ENCODE assay signal across 19 cellular contexts in genomic region chr22:48902001-48902869, GRCh38.
DNase-seq lines count a peak whose midpoint lies in the region; ATAC-seq, FAIRE-seq and TF ChIP-seq lines count a peak whose summit lies in the region.
"Had no signal": no experiment of that assay in that cellular context is flagged by ENCODE, and none has a peak within 500 bp of the region (broad histone marks: within the 10 kb centered on the region; RNA-seq: fewer than 3 reads in every experiment).

No MANE protein-coding gene starts in this region.

- H2AK5ac ChIP-seq in H9 (ENCODE audit: insufficient read length, low read length), result no peak overlapping the region
- H2AK5ac ChIP-seq in H1 (ENCODE audit: low read depth, low read length), result no peak overlapping the region
- peak overlapping the region; percentile 44 for H2AK5ac ChIP-seq in neuronal stem cell (ENCODE audit: low read depth, low read length)

- FAIRE-seq in H1 (lab: Jason Lieb, UNC), result no peak
- FAIRE-seq: GM12892, GM18507 had no signal

- H3K79me1 ChIP-seq in H9 (ENCODE audit: insufficient read depth, low read depth, low read length, poor library complexity, severe bottlenecking), result no peaks in the 10 kb centered on the region
- H3K79me1 ChIP-seq in H1 (ENCODE audit: low read depth, low read length), result no peaks in the 10 kb centered on the region
- no peaks in the 10 kb centered on the region for H3K79me1 ChIP-seq in neuronal stem cell (ENCODE audit: low read depth, low read length)

- H2BK12ac ChIP-seq in H9 (ENCODE audit: insufficient read length, low read depth, low read length), result no peak overlapping the region
- no peak overlapping the region; the same call in 1 of the 2 replicates for H2BK12ac ChIP-seq in H1 (ENCODE audit: low read depth, low read length)
- no peak overlapping the region for H2BK12ac ChIP-seq in neuronal stem cell (ENCODE audit: low read length)

- H2AFZ ChIP-seq in H9 (ENCODE audit: low read length) (no peak overlapping the region), H1 (ENCODE audit: low read length) (no peak overlapping the region), neuronal stem cell (ENCODE audit: low read length) (no peak overlapping the region)

- H4K5ac ChIP-seq in H9 (ENCODE audit: insufficient read length, low read depth, low read length) (no peak overlapping the region), H1 (ENCODE audit: insufficient read length, low read depth, low read length) (no peak overlapping the region)

- no peak for TF ChIP-seq CTCF in H9 (conservative IDR thresholded peaks at IDR 0.05)
- no peak for TF ChIP-seq CTCF in H1 (IDR thresholded peaks at IDR 0.05; ENCODE audit: control extremely low read depth in 1 of 3, insufficient read depth in 1 of 3, low read depth in 1 of 3, low read length in 3 of 3)
- TF ChIP-seq CTCF in upper lobe of right lung (IDR thresholded peaks at IDR 0.05), result no peak

- TF ChIP-seq POLR2A in H1 (IDR thresholded peaks at IDR 0.05; ENCODE audit: control extremely low read depth in 1 of 2, low read depth in 2 of 2, low read length in 2 of 2), result no peak

- H3K23me2 ChIP-seq in H9 (ENCODE audit: insufficient read length, low read depth, low read length, poor library complexity, severe bottlenecking) (peaks cover 5% of the 10 kb centered on the region), H1 (ENCODE audit: low read depth, low read length) (no peaks in the 10 kb centered on the region)

- H3K4me1 ChIP-seq in H9 (ENCODE audit: insufficient read depth, low read length) (no peaks in the 10 kb centered on the region), H1 (replicated peaks in 1 of 4; ENCODE audit: control insufficient read depth in 3 of 4, insufficient read depth in 4 of 4, low read length in 3 of 4) (no peaks in the 10 kb centered on the region), neuronal stem cell (ENCODE audit: control insufficient read depth in 2 of 2, insufficient read depth in 1 of 2, low read depth in 1 of 2, low read length in 2 of 2) (no peaks in the 10 kb centered on the region), upper lobe of right lung (no peaks in the 10 kb centered on the region)

- no peak overlapping the region for H3K4ac ChIP-seq in H9 (ENCODE audit: low read depth, low read length)
- H3K4ac ChIP-seq in H1 (replicated peaks; ENCODE audit: insufficient read length, low read depth, low read length), result no peak overlapping the region
- H3K4ac ChIP-seq in neuronal stem cell (ENCODE audit: low read length), result no peak overlapping the region

- H3K27ac ChIP-seq in H9 (ENCODE audit: insufficient read length, low read depth, low read length) (no peak overlapping the region), H1 (ENCODE audit: low read depth, low read length) (no peak overlapping the region), neuronal stem cell (replicated peaks; ENCODE audit: low read length) (no peak overlapping the region), upper lobe of right lung (no peak overlapping the region)
- H3K27ac ChIP-seq: SK-N-MC had no signal

- CTCF ChIA-PET in H1 (lab: Charles Lee; ENCODE audit: partially characterized antibody), result no interaction called here

- H3K56ac ChIP-seq in H9 (ENCODE audit: insufficient read length, low read depth, low read length) (no peak overlapping the region), H1 (replicated peaks; ENCODE audit: insufficient read length, low read depth, low read length) (no peak overlapping the region)

- WGBS in H9 (ENCODE audit: extremely low coverage, insufficient read length, low lambda C conversion rate), result no CpG with 5 or more reads among the region's 37 CpGs
- WGBS in H1 (ENCODE audit: extremely low coverage in 1 of 2, insufficient coverage in 1 of 2, insufficient read length in 1 of 2, insufficient replicate concordance in 2 of 2, low coverage in 1 of 2, low lambda C conversion rate in 2 of 2, missing lambda C conversion rate in 1 of 2), 2 experiments, result 96% methylated on average over 29 of the region's 37 CpGs; no CpG with 5 or more reads in 1 of the 2 experiments
- no CpG with 5 or more reads among the region's 37 CpGs for WGBS in neuronal stem cell (ENCODE audit: extremely low coverage in 2 of 2, insufficient read length in 2 of 2, insufficient replicate concordance in 1 of 2), 2 donors

- H2BK20ac ChIP-seq in H9 (ENCODE audit: low read depth, low read length, poor library complexity, severe bottlenecking) (no peak overlapping the region), H1 (ENCODE audit: low read length) (no peak overlapping the region)

- H4K91ac ChIP-seq in H9 (ENCODE audit: insufficient read length, low read depth, low read length) (no peak overlapping the region), H1 (replicated peaks; ENCODE audit: insufficient read length, low read length) (no peak overlapping the region), neuronal stem cell (ENCODE audit: low read depth, low read length, poor library complexity) (no peak overlapping the region)

- peaks cover 16% of the 10 kb centered on the region for H3K27me3 Mint-ChIP-seq in H9 (ENCODE audit: low read depth)

- TF ChIP-seq RAD21 in H1 (IDR thresholded peaks at IDR 0.05 in 1 of 2, conservative IDR thresholded peaks at IDR 0.05 in 1 of 2; ENCODE audit: low read depth in 2 of 2, low read length in 2 of 2), result no peak

- H3T11ph ChIP-seq in H9 (ENCODE audit: low read length), result no peak overlapping the region

- H3K9me3 ChIP-seq in H9 (ENCODE audit: control insufficient read depth, low read depth, low read length) (no peaks in the 10 kb centered on the region), H1 (ENCODE audit: insufficient read depth in 2 of 2, low read depth in 1 of 2, low read length in 1 of 2) (no peaks in the 10 kb centered on the region), neuronal stem cell (replicated peaks in 1 of 2; ENCODE audit: control insufficient read depth in 2 of 2, insufficient read depth in 1 of 2, low read depth in 1 of 2, low read length in 2 of 2) (no peaks in the 10 kb centered on the region), upper lobe of right lung (no peaks in the 10 kb centered on the region)

- TF ChIP-seq EP300 in H1 (IDR thresholded peaks at IDR 0.05; ENCODE audit: borderline replicate concordance in 1 of 2, low read depth in 2 of 2, low read length in 2 of 2), result no peak

- ATAC-seq in upper lobe of right lung (no peak), GM18502 (IDR thresholded peaks at IDR 0.05; ENCODE audit: poor library complexity, unreplicated experiment) (no peak), HG02678 (IDR thresholded peaks at IDR 0.05; ENCODE audit: unreplicated experiment) (no peak)
- ATAC-seq: CD8-positive, alpha-beta T cell had no signal

- peak; percentile 17 for DNase-seq in H9
- no peak for DNase-seq in H1 (ENCODE audit: low read depth in 1 of 2, low spot score in 2 of 2)
- no peak for DNase-seq in neuronal stem cell (ENCODE audit: low spot score)
- DNase-seq in upper lobe of right lung, result peak; percentile 47
- no peak for DNase-seq in SK-N-DZ (ENCODE audit: low spot score)
- DNase-seq: C1 segment of cervical spinal cord, DMS153, Kasumi-1, NCI-H1694, NCI-H2081, NCI-H2171 treated with DMSO at 0.1 percent for 48 hours, NCI-H526, SHP77 had no signal

- H3K4me3 Mint-ChIP-seq in H9, result no peak overlapping the region
- H3K4me3 Mint-ChIP-seq: CD8-positive, alpha-beta T cell had no signal

- H4K20me1 ChIP-seq in H9 (ENCODE audit: control insufficient read depth, insufficient read depth, insufficient read length), result no peaks in the 10 kb centered on the region
- H4K20me1 ChIP-seq in H1 (replicated peaks in 1 of 2; ENCODE audit: control insufficient read depth in 1 of 2, insufficient read depth in 2 of 2, low read length in 2 of 2), result no peaks in the 10 kb centered on the region

- H2BK5ac ChIP-seq in H9 (ENCODE audit: insufficient read length, low read length) (no peak overlapping the region), H1 (ENCODE audit: low read depth, low read length) (no peak overlapping the region), neuronal stem cell (ENCODE audit: low read length) (no peak overlapping the region)

- no peak overlapping the region for H2BK120ac ChIP-seq in H9 (ENCODE audit: low read depth, low read length, poor library complexity, severe bottlenecking)
- H2BK120ac ChIP-seq in H1 (replicated peaks; ENCODE audit: low read depth, low read length), result no peak overlapping the region
- no peak overlapping the region for H2BK120ac ChIP-seq in neuronal stem cell (ENCODE audit: low read depth, low read length)

- H3K27me3 ChIP-seq in H9 (ENCODE audit: insufficient read depth, low read length) (no peaks in the 10 kb centered on the region), H1 (replicated peaks in 1 of 4; ENCODE audit: control insufficient read depth in 3 of 4, extremely low read depth in 1 of 4, insufficient read depth in 3 of 4, low read length in 3 of 4) (peaks cover 0 to 5% (median 0%) of the 10 kb centered on the region in 4 experiments; a peak in 1 of 7 replicates), neuronal stem cell (ENCODE audit: control insufficient read depth in 3 of 3, insufficient read depth in 3 of 3, low read depth in 1 of 3, low read length in 3 of 3) (no peaks in the 10 kb centered on the region), upper lobe of right lung (no peaks in the 10 kb centered on the region)

- H3K36me3 ChIP-seq in H1 (ENCODE audit: control insufficient read depth in 2 of 4, insufficient read depth in 4 of 4, low read length in 3 of 4) (no peaks in the 10 kb centered on the region), neuronal stem cell (replicated peaks in 1 of 2; ENCODE audit: control insufficient read depth in 2 of 2, insufficient read depth in 2 of 2, low read length in 2 of 2) (no peaks in the 10 kb centered on the region), upper lobe of right lung (no peaks in the 10 kb centered on the region)

- H3K4me2 ChIP-seq in H9 (ENCODE audit: insufficient read depth, insufficient read length, low read length), result no peak overlapping the region
- no peak overlapping the region for H3K4me2 ChIP-seq in H1 (ENCODE audit: insufficient read depth in 1 of 2, low read depth in 2 of 2, low read length in 2 of 2)
- no peak overlapping the region for H3K4me2 ChIP-seq in neuronal stem cell (ENCODE audit: insufficient read depth, low read length, poor library complexity, severe bottlenecking)

- no peak overlapping the region for H3K27ac Mint-ChIP-seq in H9
- H3K27ac Mint-ChIP-seq: CD8-positive, alpha-beta T cell had no signal

- H3K14ac ChIP-seq in H9 (ENCODE audit: insufficient read depth, low read length), result no peak overlapping the region
- no peak overlapping the region for H3K14ac ChIP-seq in H1 (ENCODE audit: insufficient read length)
- H3K14ac ChIP-seq in neuronal stem cell (ENCODE audit: low read length), result no peak overlapping the region

- no peaks in the 10 kb centered on the region for H3K9me3 Mint-ChIP-seq in H9
- H3K9me3 Mint-ChIP-seq: CD8-positive, alpha-beta T cell had no signal

- H3K4me3 ChIP-seq in H1 (ENCODE audit: extremely low read depth in 1 of 4, insufficient read depth in 2 of 4, low read depth in 3 of 4, low read length in 4 of 4) (no peak overlapping the region), neuronal stem cell (ENCODE audit: low read length in 2 of 2) (no peak overlapping the region), upper lobe of right lung (no peak overlapping the region)
- H3K4me3 ChIP-seq: SK-N-MC had no signal

- H2BK15ac ChIP-seq in H9 (ENCODE audit: low read depth, low read length) (no peak overlapping the region), H1 (ENCODE audit: low read length) (no peak overlapping the region), neuronal stem cell (ENCODE audit: low read length) (no peak overlapping the region)

- POLR2A ChIA-PET in H1 (lab: Charles Lee; ENCODE audit: partially characterized antibody), result no interaction called here

- no peak overlapping the region for H3K18ac ChIP-seq in H9 (ENCODE audit: insufficient read length, low read depth, low read length)
- no peak overlapping the region for H3K18ac ChIP-seq in H1 (ENCODE audit: extremely low read depth, low read length)
- H3K18ac ChIP-seq in neuronal stem cell (ENCODE audit: low read length), result peak overlapping the region; percentile 67

- H4K8ac ChIP-seq in H9 (replicated peaks; ENCODE audit: insufficient read length, low read depth, low read length) (no peak overlapping the region), H1 (ENCODE audit: extremely low read depth, insufficient read depth, low read length) (peak overlapping the region; percentile 79), neuronal stem cell (ENCODE audit: low read depth, low read length) (no peak overlapping the region)

- H3K4me1 Mint-ChIP-seq in H9, result no peaks in the 10 kb centered on the region

- H3K36me3 Mint-ChIP-seq in H9 (ENCODE audit: insufficient read depth in 1 of 3, low read depth in 3 of 3), result no peaks in the 10 kb centered on the region; a peak in 1 of 7 replicates
- H3K36me3 Mint-ChIP-seq: CD8-positive, alpha-beta T cell had no signal

- H3K23ac ChIP-seq in H9 (ENCODE audit: insufficient read length, low read depth, low read length) (no peak overlapping the region), H1 (ENCODE audit: insufficient read length) (no peak overlapping the region), neuronal stem cell (ENCODE audit: low read depth, low read length, poor library complexity) (peak overlapping the region; percentile 29)

- H3K9ac ChIP-seq in H9 (ENCODE audit: extremely low read depth, insufficient read length, low read length) (no peak overlapping the region), H1 (replicated peaks in 1 of 4; ENCODE audit: extremely low read depth in 1 of 4, low read depth in 3 of 4, low read length in 3 of 4) (no peak overlapping the region), neuronal stem cell (ENCODE audit: low read depth, low read length, poor library complexity) (no peak overlapping the region)

- H3K79me2 ChIP-seq in H9 (ENCODE audit: insufficient read depth, low read length) (no peaks in the 10 kb centered on the region), H1 (ENCODE audit: control insufficient read depth in 1 of 2, insufficient read depth in 2 of 2, low read length in 2 of 2) (no peaks in the 10 kb centered on the region)

- intact Hi-C loops in upper lobe of right lung (cut with DNase I), result loop anchor here (10.0 kb wide), 1 partner anchor 447 kb away; no protein-coding TSS in a partner anchor

Comparison
In these comparisons a context has a peak if more than half of its experiments do, and no peak if none do; other contexts are left out.
1. DNase-seq: peak in H9 (single experiment) and upper lobe of right lung (single experiment); none in H1 (0 of 2), neuronal stem cell (single experiment) and SK-N-DZ (single experiment).